1 cellular context compared by ENCODE assay signal in the genomic region with DNA sequence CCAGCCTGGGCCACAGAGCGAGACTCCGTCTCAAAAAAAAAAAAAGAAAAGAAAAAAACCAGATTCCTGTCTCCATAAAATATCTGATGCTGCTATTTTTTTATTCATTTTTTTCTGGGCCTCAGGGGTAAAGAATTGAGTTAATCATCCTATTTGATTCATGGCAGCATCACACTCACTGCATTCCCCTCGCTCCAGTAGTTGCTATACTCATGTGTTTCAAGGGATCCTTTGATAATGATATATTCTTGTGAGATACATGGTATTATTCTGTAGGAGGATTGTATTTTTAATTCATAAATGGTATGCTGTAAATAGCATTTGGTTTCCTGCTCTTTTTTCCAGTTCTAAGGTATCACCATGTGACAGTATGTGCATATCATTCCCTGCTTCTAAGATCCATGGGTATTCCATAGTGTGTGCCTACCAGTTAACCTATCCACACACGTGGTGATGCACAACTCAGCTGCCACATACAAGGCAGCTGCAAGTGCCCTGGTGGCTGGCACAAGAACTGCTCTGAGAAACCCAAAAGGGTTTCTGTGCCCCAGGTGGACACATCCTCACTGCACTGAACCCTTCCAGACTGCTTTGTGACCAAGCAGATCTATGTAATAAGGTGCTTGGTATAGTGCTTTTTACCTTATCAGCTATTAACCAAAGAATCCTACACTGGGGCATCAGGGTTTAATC.
TF ChIP-seq lines count a peak whose summit lies in the region.

No MANE protein-coding gene starts in this region.

TF ChIP-seq in GM23338, 12 proteins besides CTCF, POLR2A, EP300 and RAD21 (continued from another document):
- TF ChIP-seq, protein P1, sequence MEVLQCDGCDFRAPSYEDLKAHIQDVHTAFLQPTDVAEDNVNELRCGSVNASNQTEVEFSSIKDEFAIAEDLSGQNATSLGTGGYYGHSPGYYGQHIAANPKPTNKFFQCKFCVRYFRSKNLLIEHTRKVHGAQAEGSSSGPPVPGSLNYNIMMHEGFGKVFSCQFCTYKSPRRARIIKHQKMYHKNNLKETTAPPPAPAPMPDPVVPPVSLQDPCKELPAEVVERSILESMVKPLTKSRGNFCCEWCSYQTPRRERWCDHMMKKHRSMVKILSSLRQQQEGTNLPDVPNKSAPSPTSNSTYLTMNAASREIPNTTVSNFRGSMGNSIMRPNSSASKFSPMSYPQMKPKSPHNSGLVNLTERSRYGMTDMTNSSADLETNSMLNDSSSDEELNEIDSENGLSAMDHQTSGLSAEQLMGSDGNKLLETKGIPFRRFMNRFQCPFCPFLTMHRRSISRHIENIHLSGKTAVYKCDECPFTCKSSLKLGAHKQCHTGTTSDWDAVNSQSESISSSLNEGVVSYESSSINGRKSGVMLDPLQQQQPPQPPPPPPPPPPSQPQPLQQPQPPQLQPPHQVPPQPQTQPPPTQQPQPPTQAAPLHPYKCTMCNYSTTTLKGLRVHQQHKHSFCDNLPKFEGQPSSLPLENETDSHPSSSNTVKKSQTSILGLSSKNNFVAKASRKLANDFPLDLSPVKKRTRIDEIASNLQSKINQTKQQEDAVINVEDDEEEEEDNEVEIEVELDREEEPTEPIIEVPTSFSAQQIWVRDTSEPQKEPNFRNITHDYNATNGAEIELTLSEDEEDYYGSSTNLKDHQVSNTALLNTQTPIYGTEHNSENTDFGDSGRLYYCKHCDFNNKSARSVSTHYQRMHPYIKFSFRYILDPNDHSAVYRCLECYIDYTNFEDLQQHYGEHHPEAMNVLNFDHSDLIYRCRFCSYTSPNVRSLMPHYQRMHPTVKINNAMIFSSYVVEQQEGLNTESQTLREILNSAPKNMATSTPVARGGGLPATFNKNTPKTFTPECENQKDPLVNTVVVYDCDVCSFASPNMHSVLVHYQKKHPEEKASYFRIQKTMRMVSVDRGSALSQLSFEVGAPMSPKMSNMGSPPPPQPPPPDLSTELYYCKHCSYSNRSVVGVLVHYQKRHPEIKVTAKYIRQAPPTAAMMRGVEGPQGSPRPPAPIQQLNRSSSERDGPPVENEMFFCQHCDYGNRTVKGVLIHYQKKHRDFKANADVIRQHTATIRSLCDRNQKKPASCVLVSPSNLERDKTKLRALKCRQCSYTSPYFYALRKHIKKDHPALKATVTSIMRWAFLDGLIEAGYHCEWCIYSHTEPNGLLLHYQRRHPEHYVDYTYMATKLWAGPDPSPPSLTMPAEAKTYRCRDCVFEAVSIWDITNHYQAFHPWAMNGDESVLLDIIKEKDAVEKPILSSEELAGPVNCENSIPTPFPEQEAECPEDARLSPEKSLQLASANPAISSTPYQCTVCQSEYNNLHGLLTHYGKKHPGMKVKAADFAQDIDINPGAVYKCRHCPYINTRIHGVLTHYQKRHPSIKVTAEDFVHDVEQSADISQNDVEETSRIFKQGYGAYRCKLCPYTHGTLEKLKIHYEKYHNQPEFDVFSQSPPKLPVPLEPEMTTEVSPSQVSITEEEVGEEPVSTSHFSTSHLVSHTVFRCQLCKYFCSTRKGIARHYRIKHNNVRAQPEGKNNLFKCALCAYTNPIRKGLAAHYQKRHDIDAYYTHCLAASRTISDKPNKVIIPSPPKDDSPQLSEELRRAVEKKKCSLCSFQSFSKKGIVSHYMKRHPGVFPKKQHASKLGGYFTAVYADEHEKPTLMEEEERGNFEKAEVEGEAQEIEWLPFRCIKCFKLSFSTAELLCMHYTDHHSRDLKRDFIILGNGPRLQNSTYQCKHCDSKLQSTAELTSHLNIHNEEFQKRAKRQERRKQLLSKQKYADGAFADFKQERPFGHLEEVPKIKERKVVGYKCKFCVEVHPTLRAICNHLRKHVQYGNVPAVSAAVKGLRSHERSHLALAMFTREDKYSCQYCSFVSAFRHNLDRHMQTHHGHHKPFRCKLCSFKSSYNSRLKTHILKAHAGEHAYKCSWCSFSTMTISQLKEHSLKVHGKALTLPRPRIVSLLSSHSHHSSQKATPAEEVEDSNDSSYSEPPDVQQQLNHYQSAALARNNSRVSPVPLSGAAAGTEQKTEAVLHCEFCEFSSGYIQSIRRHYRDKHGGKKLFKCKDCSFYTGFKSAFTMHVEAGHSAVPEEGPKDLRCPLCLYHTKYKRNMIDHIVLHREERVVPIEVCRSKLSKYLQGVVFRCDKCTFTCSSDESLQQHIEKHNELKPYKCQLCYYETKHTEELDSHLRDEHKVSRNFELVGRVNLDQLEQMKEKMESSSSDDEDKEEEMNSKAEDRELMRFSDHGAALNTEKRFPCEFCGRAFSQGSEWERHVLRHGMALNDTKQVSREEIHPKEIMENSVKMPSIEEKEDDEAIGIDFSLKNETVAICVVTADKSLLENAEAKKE (CRISPR knock-in tag; IDR thresholded peaks at IDR 0.05) = no peak
- TF ChIP-seq NANOG (IDR thresholded peaks at IDR 0.05; ENCODE audit: borderline replicate concordance) (no peak), POLR2AphosphoS5 (IDR thresholded peaks at IDR 0.05; ENCODE audit: low read depth) (no peak), STAT1 (IDR thresholded peaks at IDR 0.05; ENCODE audit: unreplicated experiment) (no peak)
